25 cellular contexts compared by ENCODE assay signal in the genomic region with DNA sequence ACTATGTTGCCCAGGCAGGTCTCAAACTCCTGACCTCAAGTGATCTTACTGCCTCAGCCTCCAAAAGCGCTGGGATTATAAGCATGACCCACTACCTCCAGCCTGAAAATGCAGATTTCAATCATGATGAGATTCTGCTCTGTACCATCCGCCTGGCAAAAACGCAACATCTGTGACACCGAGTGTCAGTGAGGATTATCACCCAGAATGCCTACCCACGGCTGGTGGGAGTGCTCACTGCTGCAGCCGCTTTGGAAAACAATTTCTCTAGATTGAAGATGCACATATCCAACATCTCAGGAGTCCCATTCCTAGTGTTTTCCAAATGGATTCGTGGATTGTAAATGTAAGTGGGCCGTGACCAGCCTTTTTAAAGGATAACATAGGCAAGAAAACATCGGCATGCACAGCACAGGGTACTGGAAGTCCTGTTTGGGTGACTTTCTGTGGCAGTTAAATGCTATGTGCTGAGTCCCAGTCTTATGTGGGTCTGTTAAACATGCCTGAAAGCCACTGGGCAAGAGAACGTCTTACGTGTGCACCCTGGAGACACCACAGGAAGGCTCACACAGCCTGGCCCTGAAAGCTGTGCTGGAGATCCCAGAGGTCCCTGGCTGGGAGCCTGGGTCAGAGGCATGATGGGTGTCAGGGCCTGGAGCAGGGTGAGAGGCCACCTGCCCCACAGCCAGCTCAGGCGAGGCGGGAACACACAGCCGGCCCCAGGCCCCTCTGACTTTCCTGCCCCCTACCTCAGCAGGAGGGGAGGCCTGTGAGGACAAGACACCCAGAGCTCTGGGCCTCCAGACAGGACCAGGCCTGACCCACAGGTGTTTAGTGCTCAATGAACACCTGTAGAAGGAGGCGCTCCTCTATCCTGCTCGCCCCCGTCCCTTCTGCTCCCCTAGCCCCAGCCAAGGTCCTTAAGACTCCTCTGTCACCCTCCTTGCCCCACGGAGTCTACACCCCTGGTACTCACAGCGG. TPM values are rescaled to one million over a fixed set of nuclear protein-coding genes. Genes with fewer than 3 reads are reported as not detected.
A peak's percentile ranks its signal among the peaks of the same experiment; 100 is the strongest.
DNase-seq lines count a peak whose midpoint lies in the region; ATAC-seq and TF ChIP-seq lines count a peak whose summit lies in the region.
"Had no signal": no experiment of that assay in that cellular context is flagged by ENCODE, and none has a peak within 500 bp of the region (broad histone marks: within the 10 kb centered on the region; RNA-seq: fewer than 3 reads in every experiment).

No MANE protein-coding gene starts in this region.

- no peaks in the 10 kb centered on the region for H3K36me3 ChIP-seq in Peyer's patch
- no peaks in the 10 kb centered on the region for H3K36me3 ChIP-seq in sigmoid colon
- no peaks in the 10 kb centered on the region for H3K36me3 ChIP-seq in mesendoderm (ENCODE audit: control insufficient read depth, insufficient read depth, low read length)

- H3K27me3 ChIP-seq in Peyer's patch (no peaks in the 10 kb centered on the region), sigmoid colon (peaks cover 4 to 24% (median 16%) of the 10 kb centered on the region in 3 donors), mesendoderm (ENCODE audit: insufficient read depth, low read length, poor library complexity) (no peaks in the 10 kb centered on the region)

- H3K27ac ChIP-seq in Peyer's patch (no peak overlapping the region), sigmoid colon (no peak overlapping the region), mesendoderm (ENCODE audit: low read depth, low read length) (no peak overlapping the region)
- H3K27ac ChIP-seq: parathyroid adenoma had no signal

- intact Hi-C loops in sigmoid colon (cut with DNase I) = no loop called here

- ATAC-seq in GM21381 (IDR thresholded peaks at IDR 0.05; ENCODE audit: unreplicated experiment) = no peak
- ATAC-seq: sciatic nerve had no signal

- no peak overlapping the region for H2BK15ac ChIP-seq in mesendoderm (replicated peaks; ENCODE audit: low read depth)

- H4K5ac ChIP-seq in mesendoderm (ENCODE audit: low read length) = no peak overlapping the region

- no peak overlapping the region for H3K23ac ChIP-seq in mesendoderm (ENCODE audit: low read length)

- no peak overlapping the region for H2BK5ac ChIP-seq in mesendoderm (ENCODE audit: low read length)

- H3K4me2 ChIP-seq in mesendoderm (ENCODE audit: low read length) = no peak overlapping the region

- H3K56ac ChIP-seq in mesendoderm (ENCODE audit: low read length) = no peak overlapping the region

- H2AK5ac ChIP-seq in mesendoderm (ENCODE audit: low read length) = no peak overlapping the region

- H3K4me1 ChIP-seq in Peyer's patch (no peaks in the 10 kb centered on the region), sigmoid colon (no peaks in the 10 kb centered on the region), mesendoderm (ENCODE audit: control insufficient read depth, low read depth, low read length) (no peaks in the 10 kb centered on the region)
- H3K4me1 ChIP-seq: parathyroid adenoma had no signal

- H3K79me2 ChIP-seq in mesendoderm (ENCODE audit: control insufficient read depth, insufficient read depth, low read length) = no peaks in the 10 kb centered on the region
- H3K79me2 ChIP-seq: parathyroid adenoma had no signal

- no peak overlapping the region for H3K4ac ChIP-seq in mesendoderm (ENCODE audit: low read depth, low read length)

- H3K9me3 ChIP-seq in Peyer's patch (no peaks in the 10 kb centered on the region), sigmoid colon (no peaks in the 10 kb centered on the region)

- DNase-seq in D341Med (ENCODE audit: low spot score) = peak; percentile 23
- peak; percentile 13 to 40 (median 37) for DNase-seq in Peyer's patch
- DNase-seq in islet precursor cell = peak; percentile 38
- peak; percentile 30 for DNase-seq in sigmoid colon
- DNase-seq in T-helper 9 cell = no peak
- no peak for DNase-seq in mesendoderm
- DNase-seq: activated CD4-positive, CD25-positive, alpha-beta regulatory T cell; cerebellar nuclear complex; effector CD8-positive, alpha-beta T cell; HCEC 1CT; hypothalamus; KG1; NCI-H1436 treated with DMSO at 0.1 percent for 48 hours; NCI-H526 treated with DMSO at 0.1 percent for 48 hours had no signal

- no peak overlapping the region for H4K8ac ChIP-seq in mesendoderm (ENCODE audit: low read depth, low read length)

- TF ChIP-seq CTCF in Peyer's patch (IDR thresholded peaks at IDR 0.05) (no peak), sigmoid colon (IDR thresholded peaks at IDR 0.05) (no peak)

- no peak overlapping the region for H3K4me3 ChIP-seq in Peyer's patch
- H3K4me3 ChIP-seq in sigmoid colon = no peak overlapping the region
- H3K4me3 ChIP-seq in mesendoderm (ENCODE audit: low read length) = no peak overlapping the region

- no peaks in the 10 kb centered on the region for H3K79me1 ChIP-seq in mesendoderm (ENCODE audit: low read length)

- no peak overlapping the region for H3K9ac ChIP-seq in mesendoderm (ENCODE audit: low read length)
- H3K9ac ChIP-seq: parathyroid adenoma had no signal

- 91 to 93% methylated on average over 19 of the region's 19 CpGs for WGBS in sigmoid colon, 2 donors
- WGBS in mesendoderm (ENCODE audit: extremely low coverage, insufficient coverage, low lambda C conversion rate) = no CpG with 5 or more reads among the region's 19 CpGs

- no peak for TF ChIP-seq EP300 in sigmoid colon (IDR thresholded peaks at IDR 0.05)

- H2BK120ac ChIP-seq in mesendoderm (ENCODE audit: low read depth, low read length) = no peak overlapping the region

- no peak overlapping the region for H3K18ac ChIP-seq in mesendoderm (ENCODE audit: low read length)

- TF ChIP-seq POLR2A in Peyer's patch (IDR thresholded peaks at IDR 0.05) = no peak
- TF ChIP-seq POLR2A in sigmoid colon (IDR thresholded peaks at IDR 0.05) = no peak

RNA-seq across cellular contexts. Expression of a gene that starts 0.9 kb away (rescaled TPM):
- total RNA-seq in Peyer's patch = not detected
- 1 to 10 TPM in 1 of 4 donors, under 1 TPM in 2, not detected in 1; 0.16 to 1.1 (median 0.81) TPM for total RNA-seq in sigmoid colon
- polyA plus RNA-seq in sigmoid colon = under 1 TPM in 1 of 3 donors, not detected in 2; 0.03 TPM
- polyA plus RNA-seq in mesendoderm (2013, experiment 1 of 2) = 0.06 TPM
- 0.17 TPM for polyA plus RNA-seq in mesendoderm (2013, experiment 2 of 2)
- total RNA-seq: activated CD8-positive, alpha-beta T cell treated with anti-CD3 and anti-CD28 coated beads for 36 hours; activated naive CD4-positive, alpha-beta T cell treated with anti-CD3 and anti-CD28 coated beads, Interleukin-2, amount 50 U/mL, for 72 hours; astrocyte; CD4-positive, alpha-beta T cell; frontal cortex; G401; subcutaneous adipose tissue had no signal
- polyA plus RNA-seq: naive thymus-derived CD4-positive, alpha-beta T cell had no signal

RNA-seq across cellular contexts. Expression of a gene that starts 15.6 kb away (rescaled TPM):
- total RNA-seq in Peyer's patch (1 to 10 TPM in 1 of 4 donors, not detected in 3; 1.3 TPM), sigmoid colon (1 to 10 TPM in 2 of 4 donors, under 1 TPM in 1, not detected in 1; 0.81 to 1.8 (median 1.8) TPM)
- under 1 TPM in 1 of 3 donors, not detected in 2; 0.63 TPM for polyA plus RNA-seq in sigmoid colon
- 0.27 TPM for polyA plus RNA-seq in mesendoderm (2013, experiment 1 of 2)
- 0.34 TPM for polyA plus RNA-seq in mesendoderm (2013, experiment 2 of 2)
- total RNA-seq: G401 had no signal

RNA-seq across cellular contexts. Expression of a gene that starts 23.3 kb away (rescaled TPM):
- total RNA-seq in Peyer's patch = 100 to 1,000 TPM in 1 of 4 donors, 10 to 100 TPM in 3; 64.3 to 113 (median 82.7) TPM
- 10 to 100 TPM in 1 of 4 donors, 1 to 10 TPM in 3; 3.9 to 10.5 (median 4.3) TPM for total RNA-seq in sigmoid colon
- polyA plus RNA-seq in sigmoid colon = 10 to 100 TPM in 1 of 3 donors, 1 to 10 TPM in 2; 5.4 to 35.0 (median 6.0) TPM
- 1.8 TPM for polyA plus RNA-seq in mesendoderm (2013, experiment 1 of 2)
- polyA plus RNA-seq in mesendoderm (2013, experiment 2 of 2) = 1.9 TPM

Comparison
In these comparisons a context has a peak if more than half of its experiments do, and no peak if none do; other contexts are left out.
1. DNase-seq: peak in D341Med (single experiment), Peyer's patch (3 of 3), islet precursor cell (single experiment) and sigmoid colon (single experiment); none in T-helper 9 cell (single experiment) and mesendoderm (single experiment).
2. RNA of a gene that starts 23.3 kb away (total RNA-seq): 64.3 to 113 TPM in Peyer's patch; 3.9 to 10.5 TPM in sigmoid colon; every median in the first group is over 4 times any median in the second.